In genomic region chr2:23753291-23754006, GRCh38 we compare ENCODE assay signal across 25 cellular contexts.
DNase-seq lines count a peak whose midpoint lies in the region; ATAC-seq, FAIRE-seq and TF ChIP-seq lines count a peak whose summit lies in the region.
"Had no signal": no experiment of that assay in that cellular context is flagged by ENCODE, and none has a peak within 500 bp of the region (broad histone marks: within the 10 kb centered on the region; RNA-seq: fewer than 3 reads in every experiment).

No MANE protein-coding gene starts in this region.

- CTCF ChIA-PET in naive thymus-derived CD4-positive, alpha-beta T cell (lab: Charles Lee), result no interaction called here

- intact Hi-C loops in naive thymus-derived CD4-positive, alpha-beta T cell (cut with micrococcal nuclease), result no loop called here

- DNase-seq in H4 (ENCODE audit: low spot score) (peak; percentile 7), SK-N-MC (ENCODE audit: low read depth, low spot score) (no peak), astrocyte (ENCODE audit: low read depth) (peak; percentile 48), omental fat pad (ENCODE audit: low spot score) (no peak), cerebellar nuclear complex (lab: John Stamatoyannopoulos, UW) (no peak)
- no peak for DNase-seq in naive thymus-derived CD4-positive, alpha-beta T cell
- DNase-seq in activated CD4-positive, alpha-beta T cell treated with anti-CD3 and anti-CD28 coated beads for 4 hours, result no peak
- DNase-seq: CD4-positive, CD25-positive, alpha-beta regulatory T cell; DMS153; DND-41; GOT3; KBM-7; MG63; NCI-H1105 treated with DMSO at 0.1 percent for 48 hours; NCI-H146; NCI-H2107; NCI-H446; NCI-H524 treated with DMSO at 0.1 percent for 48 hours; NCI-H774; PC-3; SJCRH30 had no signal

- H2AFZ ChIP-seq in astrocyte (ENCODE audit: low read depth, low read length), result no peak overlapping the region

- peaks cover 10% of the 10 kb centered on the region for H3K4me1 ChIP-seq in astrocyte (ENCODE audit: insufficient read depth, low read length)
- no peaks in the 10 kb centered on the region for H3K4me1 ChIP-seq in naive thymus-derived CD4-positive, alpha-beta T cell (ENCODE audit: control insufficient read depth in 2 of 2, insufficient read depth in 2 of 2, low read length in 2 of 2)
- H3K4me1 ChIP-seq: BLaER1 had no signal

- peaks cover 28% of the 10 kb centered on the region for H3K4me1 Mint-ChIP-seq in astrocyte (ENCODE audit: low read depth, unreplicated experiment)
- peaks cover 0 to 5% (median 0%) of the 10 kb centered on the region in 7 donors for H3K4me1 Mint-ChIP-seq in naive thymus-derived CD4-positive, alpha-beta T cell

- no peaks in the 10 kb centered on the region for H3K27me3 Mint-ChIP-seq in astrocyte (ENCODE audit: low read depth, unreplicated experiment)
- no peaks in the 10 kb centered on the region for H3K27me3 Mint-ChIP-seq in naive thymus-derived CD4-positive, alpha-beta T cell
- H3K27me3 Mint-ChIP-seq: CD4-positive, CD25-positive, alpha-beta regulatory T cell had no signal

- H3K4me2 ChIP-seq in astrocyte (ENCODE audit: low read length), result no peak overlapping the region
- H3K4me2 ChIP-seq: BLaER1 had no signal

- H3K4me3 ChIP-seq in SK-N-MC (no peak overlapping the region), astrocyte (ENCODE audit: insufficient read depth, low read depth, low read length) (no peak overlapping the region)
- no peak overlapping the region for H3K4me3 ChIP-seq in naive thymus-derived CD4-positive, alpha-beta T cell (ENCODE audit: low read length)
- H3K4me3 ChIP-seq: BLaER1, MG63, SJCRH30 had no signal

- no peak overlapping the region for H3K4me3 Mint-ChIP-seq in astrocyte (ENCODE audit: unreplicated experiment)
- H3K4me3 Mint-ChIP-seq in naive thymus-derived CD4-positive, alpha-beta T cell, result no peak overlapping the region
- H3K4me3 Mint-ChIP-seq: CD4-positive, CD25-positive, alpha-beta regulatory T cell had no signal

- POLR2A ChIA-PET in naive thymus-derived CD4-positive, alpha-beta T cell (lab: Charles Lee), result no interaction called here

- FAIRE-seq in astrocyte (lab: Jason Lieb, UNC), result no peak
- FAIRE-seq: A204.1, HepG2 had no signal

- no peak overlapping the region for H3K27ac Mint-ChIP-seq in astrocyte (ENCODE audit: unreplicated experiment)
- peak overlapping the region in 1 of 9 donors; percentile 3 for H3K27ac Mint-ChIP-seq in naive thymus-derived CD4-positive, alpha-beta T cell
- H3K27ac Mint-ChIP-seq: CD4-positive, CD25-positive, alpha-beta regulatory T cell had no signal

- peaks cover 5% of the 10 kb centered on the region for H3K36me3 Mint-ChIP-seq in astrocyte (ENCODE audit: low read depth, unreplicated experiment)
- H3K36me3 Mint-ChIP-seq in naive thymus-derived CD4-positive, alpha-beta T cell, result peaks cover 14 to 69% (median 57%) of the 10 kb centered on the region in 5 donors

- H3K27me3 ChIP-seq in astrocyte (ENCODE audit: insufficient read depth, low read length), result no peaks in the 10 kb centered on the region
- H3K27me3 ChIP-seq in naive thymus-derived CD4-positive, alpha-beta T cell (ENCODE audit: control insufficient read depth in 2 of 2, insufficient read depth in 2 of 2, low read length in 2 of 2), result no peaks in the 10 kb centered on the region
- H3K27me3 ChIP-seq: BLaER1, MG63, SJCRH30 had no signal

- H4K20me1 ChIP-seq in astrocyte (ENCODE audit: insufficient read depth, low read length), result no peaks in the 10 kb centered on the region
- H4K20me1 ChIP-seq: BLaER1 had no signal

- H3K79me2 ChIP-seq in astrocyte (ENCODE audit: insufficient read depth, low read length), result no peaks in the 10 kb centered on the region

- H3K9me3 Mint-ChIP-seq in astrocyte (ENCODE audit: unreplicated experiment), result no peaks in the 10 kb centered on the region
- H3K9me3 Mint-ChIP-seq in naive thymus-derived CD4-positive, alpha-beta T cell, result peaks cover 0 to 2% (median 0%) of the 10 kb centered on the region in 11 donors
- H3K9me3 Mint-ChIP-seq: CD4-positive, CD25-positive, alpha-beta regulatory T cell had no signal

- peak; percentile 50 for ATAC-seq in naive thymus-derived CD4-positive, alpha-beta T cell
- no peak for ATAC-seq in omental fat pad (ENCODE audit: low FRiP score)
- ATAC-seq: HCT116, HepG2, PC-3 had no signal

- TF ChIP-seq CTCF in astrocyte (IDR thresholded peaks at IDR 0.05; ENCODE audit: insufficient read depth, low read depth, low read length), result no peak
- TF ChIP-seq CTCF in omental fat pad (IDR thresholded peaks at IDR 0.05), result no peak

- H3K9ac ChIP-seq in SK-N-MC (ENCODE audit: insufficient read length) (no peak overlapping the region), astrocyte (ENCODE audit: low read length) (no peak overlapping the region)
- H3K9ac ChIP-seq: BLaER1 had no signal

- peaks cover 11% of the 10 kb centered on the region; the same call in 1 of the 2 replicates for H3K36me3 ChIP-seq in SK-N-MC (ENCODE audit: insufficient read depth, low read length)
- peaks cover 4% of the 10 kb centered on the region for H3K36me3 ChIP-seq in astrocyte (ENCODE audit: insufficient read depth, low read length)
- H3K36me3 ChIP-seq in naive thymus-derived CD4-positive, alpha-beta T cell (ENCODE audit: control insufficient read depth in 2 of 3, insufficient read depth in 3 of 3, low read length in 3 of 3), result peaks cover 0 to 52% (median 8%) of the 10 kb centered on the region in 3 experiments

- H3K9me3 ChIP-seq in SK-N-MC (ENCODE audit: low read depth, low read length), result no peaks in the 10 kb centered on the region
- no peaks in the 10 kb centered on the region for H3K9me3 ChIP-seq in astrocyte (ENCODE audit: insufficient read depth, low read depth, low read length)
- no peaks in the 10 kb centered on the region for H3K9me3 ChIP-seq in naive thymus-derived CD4-positive, alpha-beta T cell (ENCODE audit: control insufficient read depth in 2 of 3, low read length in 3 of 3)
- H3K9me3 ChIP-seq: BLaER1, MG63, SJCRH30 had no signal

- peak overlapping the region; percentile 61; the same call in 1 of the 2 replicates for H3K27ac ChIP-seq in SK-N-MC
- H3K27ac ChIP-seq in astrocyte (ENCODE audit: low read depth, low read length), result no peak overlapping the region
- H3K27ac ChIP-seq in naive thymus-derived CD4-positive, alpha-beta T cell (ENCODE audit: low read depth, low read length), result no peak overlapping the region
- H3K27ac ChIP-seq: BLaER1, SJCRH30 had no signal

Comparison
In these comparisons a context has a peak if more than half of its experiments do, and no peak if none do; other contexts are left out.
1. DNase-seq: peak in H4 (single experiment) and astrocyte (single experiment); none in SK-N-MC (single experiment), naive thymus-derived CD4-positive, alpha-beta T cell (0 of 9), activated CD4-positive, alpha-beta T cell treated with anti-CD3 and anti-CD28 coated beads for 4 hours (0 of 2), omental fat pad (single experiment) and cerebellar nuclear complex (0 of 2).